Comparison of ENCODE assay signal across 8 cellular contexts in genomic region chr2:100246163-100247145, GRCh38.
DNase-seq lines count a peak whose midpoint lies in the region; ATAC-seq lines count a peak whose summit lies in the region.

No MANE protein-coding gene starts in this region.

- no peak overlapping the region for H3K4me3 Mint-ChIP-seq in activated CD8-positive, alpha-beta T cell treated with anti-CD3 and anti-CD28 coated beads, Interleukin-2, amount 10 ng/mL, durations not matched to agents 7 days and 5 days

- WGBS in mesenchymal stem cell: 86% methylated on average over 25 of the region's 28 CpGs

- H3K4me1 ChIP-seq in mesenchymal stem cell (ENCODE audit: control insufficient read depth, insufficient read depth, low read depth, low read length): peaks cover 14% of the 10 kb centered on the region

- peaks cover 16% of the 10 kb centered on the region for H3K27me3 Mint-ChIP-seq in activated CD8-positive, alpha-beta T cell treated with anti-CD3 and anti-CD28 coated beads, Interleukin-2, amount 10 ng/mL, durations not matched to agents 7 days and 5 days (ENCODE audit: low read depth)

- no peak overlapping the region for H3K27ac ChIP-seq in mesenchymal stem cell (ENCODE audit: low read length, poor library complexity, severe bottlenecking)

- no peak overlapping the region for H3K4me3 ChIP-seq in mesenchymal stem cell (ENCODE audit: insufficient read depth in 1 of 2, low read depth in 1 of 2, low read length in 2 of 2)

- H2AFZ ChIP-seq in mesenchymal stem cell (ENCODE audit: low read depth, low read length): no peak overlapping the region

- no peak overlapping the region for H2AK5ac ChIP-seq in mesenchymal stem cell (ENCODE audit: low read length, severe bottlenecking)

- H3K23ac ChIP-seq in mesenchymal stem cell (ENCODE audit: low read length in 2 of 2): no peak overlapping the region

- no peaks in the 10 kb centered on the region for H3K9me3 ChIP-seq in mesenchymal stem cell (ENCODE audit: control insufficient read depth, low read length)

- peaks cover 0 to 68% of the 10 kb centered on the region in 2 experiments for H3K27me3 ChIP-seq in mesenchymal stem cell (ENCODE audit: control insufficient read depth in 1 of 2, insufficient read depth in 1 of 2, low read length in 2 of 2)

- POLR2A ChIA-PET in activated CD8-positive, alpha-beta T cell treated with anti-CD3 and anti-CD28 coated beads, Interleukin-2, amount 10 ng/mL, durations not matched to agents 7 days and 5 days (lab: Charles Lee): no interaction called here

- H3K79me1 ChIP-seq in mesenchymal stem cell (replicated peaks; ENCODE audit: low read length, poor library complexity, severe bottlenecking): no peaks in the 10 kb centered on the region

- H2BK15ac ChIP-seq in mesenchymal stem cell (ENCODE audit: low read depth, poor library complexity, severe bottlenecking): no peak overlapping the region

- no peaks in the 10 kb centered on the region for H3K36me3 Mint-ChIP-seq in activated CD8-positive, alpha-beta T cell treated with anti-CD3 and anti-CD28 coated beads, Interleukin-2, amount 10 ng/mL, durations not matched to agents 7 days and 5 days (ENCODE audit: low read depth)

- H2BK5ac ChIP-seq in mesenchymal stem cell (ENCODE audit: low read depth, low read length, poor library complexity, severe bottlenecking): no peak overlapping the region

- H2BK120ac ChIP-seq in mesenchymal stem cell (ENCODE audit: low read depth, low read length): no peak overlapping the region

- H3K36me3 ChIP-seq in mesenchymal stem cell (ENCODE audit: control insufficient read depth in 1 of 2, insufficient read depth in 2 of 2, low read depth in 1 of 2, low read length in 2 of 2): no peaks in the 10 kb centered on the region

- H3K9me3 Mint-ChIP-seq in activated CD8-positive, alpha-beta T cell treated with anti-CD3 and anti-CD28 coated beads, Interleukin-2, amount 10 ng/mL, durations not matched to agents 7 days and 5 days (ENCODE audit: insufficient read depth): no peaks in the 10 kb centered on the region

- H3K27ac Mint-ChIP-seq in activated CD8-positive, alpha-beta T cell treated with anti-CD3 and anti-CD28 coated beads, Interleukin-2, amount 10 ng/mL, durations not matched to agents 7 days and 5 days: no peak overlapping the region

- peak overlapping the region in 1 of 2 experiments; percentile 5 for H3K14ac ChIP-seq in mesenchymal stem cell (ENCODE audit: low read length in 2 of 2)

- peak in 2 of 3 experiments; percentile 60 to 71 for DNase-seq in NCI-H1417 (lab: John Stamatoyannopoulos, UW)
- no peak for DNase-seq in NCI-H1417 treated with DMSO at 0.1 percent for 48 hours (lab: John Stamatoyannopoulos, UW)
- peak; percentile 42 to 57 for DNase-seq in Kasumi-1 (lab: John Stamatoyannopoulos, UW)
- DNase-seq in activated CD8-positive, alpha-beta T cell treated with anti-CD3 and anti-CD28 coated beads, Interleukin-2, amount 10 ng/mL, durations not matched to agents 7 days and 5 days: peak; percentile 31
- peak; percentile 35 for DNase-seq in mesenchymal stem cell
- no peak for DNase-seq in ureter (ENCODE audit: low spot score)
- no peak for DNase-seq in NCI-H2029 (lab: John Stamatoyannopoulos, UW)

- no peak overlapping the region for H3K9ac ChIP-seq in mesenchymal stem cell (ENCODE audit: low read length)

- no peak overlapping the region for H2BK12ac ChIP-seq in mesenchymal stem cell (ENCODE audit: low read length in 2 of 2)

- no peaks in the 10 kb centered on the region for H3K4me1 Mint-ChIP-seq in activated CD8-positive, alpha-beta T cell treated with anti-CD3 and anti-CD28 coated beads, Interleukin-2, amount 10 ng/mL, durations not matched to agents 7 days and 5 days (ENCODE audit: low read depth)

- no peak for ATAC-seq in activated CD8-positive, alpha-beta T cell treated with anti-CD3 and anti-CD28 coated beads, Interleukin-2, amount 10 ng/mL, durations not matched to agents 7 days and 5 days
- ATAC-seq in GM21381 (IDR thresholded peaks at IDR 0.05; ENCODE audit: unreplicated experiment): no peak

- H4K8ac ChIP-seq in mesenchymal stem cell (ENCODE audit: low read length): peak overlapping the region; percentile 19

- H3K18ac ChIP-seq in mesenchymal stem cell (ENCODE audit: low read depth in 1 of 2, low read length in 2 of 2): peak overlapping the region in 1 of 2 experiments; percentile 21

- no peak overlapping the region for H3K4ac ChIP-seq in mesenchymal stem cell (ENCODE audit: low read depth in 1 of 2, low read length in 2 of 2)

- H3K4me2 ChIP-seq in mesenchymal stem cell (ENCODE audit: low read length, poor library complexity, severe bottlenecking): no peak overlapping the region

- CTCF ChIA-PET in activated CD8-positive, alpha-beta T cell treated with anti-CD3 and anti-CD28 coated beads, Interleukin-2, amount 10 ng/mL, durations not matched to agents 7 days and 5 days (lab: Charles Lee): interaction anchor here (0.8 to 2.9 kb wide), 9 partner anchors 11 to 687 kb away, joined by 3 to 21 read pairs (median 4); no protein-coding TSS in a partner anchor

- H4K91ac ChIP-seq in mesenchymal stem cell (ENCODE audit: low read length): no peak overlapping the region

Comparison
In these comparisons a context has a peak if more than half of its experiments do, and no peak if none do; other contexts are left out.
1. DNase-seq: peak in NCI-H1417 (2 of 3), Kasumi-1 (2 of 2), activated CD8-positive, alpha-beta T cell treated with anti-CD3 and anti-CD28 coated beads, Interleukin-2, amount 10 ng/mL, durations not matched to agents 7 days and 5 days (single experiment) and mesenchymal stem cell (single experiment); none in NCI-H1417 treated with DMSO at 0.1 percent for 48 hours (single experiment), ureter (single experiment) and NCI-H2029 (single experiment).